In the genomic region with DNA sequence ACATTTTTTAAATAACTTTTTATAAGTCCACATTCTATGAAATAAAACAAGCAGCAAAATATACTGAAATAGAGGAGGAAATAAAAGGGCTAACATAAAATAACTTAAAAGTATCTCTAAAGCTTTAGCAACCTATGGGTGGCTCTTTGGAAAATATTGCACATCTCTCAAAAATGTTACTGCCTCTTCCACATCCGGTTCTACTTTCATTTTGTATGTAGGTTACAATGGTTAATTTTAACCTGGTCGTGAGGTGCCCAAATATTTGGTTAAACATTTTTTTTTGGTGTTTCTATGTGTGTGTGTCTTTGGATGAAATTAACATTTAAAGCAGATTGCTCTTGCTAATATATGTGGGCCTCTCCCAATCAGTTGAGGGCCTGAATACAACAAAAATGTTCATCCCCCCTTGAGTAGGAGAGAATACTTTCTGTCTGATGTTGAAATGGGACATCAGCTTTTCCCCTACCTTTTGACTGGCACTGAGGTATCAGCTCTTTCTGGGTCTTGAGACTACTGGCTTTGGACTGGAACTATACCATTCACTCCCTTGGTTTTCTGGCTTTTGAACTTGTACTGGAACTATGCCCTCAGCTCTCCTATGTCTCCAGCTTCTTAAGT, we compare ENCODE assay signal across 14 cellular contexts.
DNase-seq lines count a peak whose midpoint lies in the region; ATAC-seq, FAIRE-seq and TF ChIP-seq lines count a peak whose summit lies in the region.
"Had no signal": no experiment of that assay in that cellular context is flagged by ENCODE, and none has a peak within 500 bp of the region (broad histone marks: within the 10 kb centered on the region; RNA-seq: fewer than 3 reads in every experiment).

No MANE protein-coding gene starts in this region.

- no peak overlapping the region for H3K4me2 ChIP-seq in H1 (ENCODE audit: insufficient read depth in 1 of 2, low read depth in 2 of 2, low read length in 2 of 2)

- H4K5ac ChIP-seq in H1 (ENCODE audit: insufficient read length, low read depth, low read length) = no peak overlapping the region

- H4K91ac ChIP-seq in H1 (replicated peaks; ENCODE audit: insufficient read length, low read length) = no peak overlapping the region

- H3K36me3 ChIP-seq in H1 (ENCODE audit: control insufficient read depth in 2 of 4, insufficient read depth in 4 of 4, low read length in 3 of 4) = no peaks in the 10 kb centered on the region

- no peak overlapping the region for H2BK20ac ChIP-seq in H1 (ENCODE audit: low read length)

- CTCF ChIA-PET in H1 (lab: Charles Lee; ENCODE audit: partially characterized antibody) = interaction anchor here (0.7 to 1.6 kb wide), 3 partner anchors 17 to 1127 kb away, joined by 3 to 5 read pairs (median 3); no protein-coding TSS in a partner anchor

- H4K20me1 ChIP-seq in H1 (replicated peaks in 1 of 2; ENCODE audit: control insufficient read depth in 1 of 2, insufficient read depth in 2 of 2, low read length in 2 of 2) = no peaks in the 10 kb centered on the region

- H3K23me2 ChIP-seq in H1 (ENCODE audit: low read depth, low read length) = no peaks in the 10 kb centered on the region

- H3K4me3 ChIP-seq in H1 (ENCODE audit: extremely low read depth in 1 of 4, insufficient read depth in 2 of 4, low read depth in 3 of 4, low read length in 4 of 4) (no peak overlapping the region), dorsolateral prefrontal cortex (no peak overlapping the region)

- intact Hi-C loops in dorsolateral prefrontal cortex (cut with DNase I) = no loop called here

- H2AK5ac ChIP-seq in H1 (ENCODE audit: low read depth, low read length) = no peak overlapping the region

- ATAC-seq in GM18907 (IDR thresholded peaks at IDR 0.05; ENCODE audit: unreplicated experiment) = peak; percentile 81
- ATAC-seq in HG02610 (IDR thresholded peaks at IDR 0.05; ENCODE audit: unreplicated experiment) = peak; percentile 72
- ATAC-seq in HG03457 (IDR thresholded peaks at IDR 0.05; ENCODE audit: unreplicated experiment) = peak; percentile 87
- no peak for ATAC-seq in HG02938 (IDR thresholded peaks at IDR 0.05; ENCODE audit: unreplicated experiment)
- ATAC-seq: activated CD8-positive, alpha-beta T cell treated with anti-CD3 and anti-CD28 coated beads for 36 hours had no signal

- H2BK12ac ChIP-seq in H1 (ENCODE audit: low read depth, low read length) = no peak overlapping the region

- no peak for TF ChIP-seq EP300 in H1 (IDR thresholded peaks at IDR 0.05; ENCODE audit: borderline replicate concordance in 1 of 2, low read depth in 2 of 2, low read length in 2 of 2)

- POLR2A ChIA-PET in H1 (lab: Charles Lee; ENCODE audit: partially characterized antibody) = no interaction called here

- H3K4ac ChIP-seq in H1 (replicated peaks; ENCODE audit: insufficient read length, low read depth, low read length) = no peak overlapping the region

- H3K23ac ChIP-seq in H1 (ENCODE audit: insufficient read length) = no peak overlapping the region

- DNase-seq in H1 (ENCODE audit: low read depth in 1 of 2, low spot score in 2 of 2) = no peak
- DNase-seq in dorsolateral prefrontal cortex = no peak
- no peak for DNase-seq in stimulated activated CD4-positive, alpha-beta T cell treated with anti-CD3 and anti-CD28 coated beads, Interleukin-2, amount 100 ng/mL, for 24 hours
- no peak for DNase-seq in HT-29 (ENCODE audit: low spot score)
- DNase-seq: activated CD8-positive, alpha-beta T cell treated with anti-CD3 and anti-CD28 coated beads for 36 hours; activated gamma-delta T cell; CD4-positive, CD25-positive, alpha-beta regulatory T cell; NCI-H2029 treated with DMSO at 0.1 percent for 48 hours; NCI-H748 treated with DMSO at 0.1 percent for 48 hours; SHP77 had no signal

- H3K56ac ChIP-seq in H1 (replicated peaks; ENCODE audit: insufficient read length, low read depth, low read length) = no peak overlapping the region

- no peak overlapping the region for H3K27ac ChIP-seq in H1 (ENCODE audit: low read depth, low read length)
- H3K27ac ChIP-seq in dorsolateral prefrontal cortex = no peak overlapping the region

- no peak for TF ChIP-seq RAD21 in H1 (IDR thresholded peaks at IDR 0.05 in 1 of 2, conservative IDR thresholded peaks at IDR 0.05 in 1 of 2; ENCODE audit: low read depth in 2 of 2, low read length in 2 of 2)

- no peak for TF ChIP-seq POLR2A in H1 (IDR thresholded peaks at IDR 0.05; ENCODE audit: control extremely low read depth in 1 of 2, low read depth in 2 of 2, low read length in 2 of 2)

- 96% methylated on average over 2 of the region's 2 CpGs; no CpG with 5 or more reads in 1 of the 2 experiments for WGBS in H1 (ENCODE audit: extremely low coverage in 1 of 2, insufficient coverage in 1 of 2, insufficient read length in 1 of 2, insufficient replicate concordance in 2 of 2, low coverage in 1 of 2, low lambda C conversion rate in 2 of 2, missing lambda C conversion rate in 1 of 2), 2 experiments

- no peaks in the 10 kb centered on the region for H3K79me1 ChIP-seq in H1 (ENCODE audit: low read depth, low read length)

- H2BK120ac ChIP-seq in H1 (replicated peaks; ENCODE audit: low read depth, low read length) = no peak overlapping the region

- H2AFZ ChIP-seq in H1 (ENCODE audit: low read length) = peak overlapping the region; percentile 90

- H3K79me2 ChIP-seq in H1 (ENCODE audit: control insufficient read depth in 1 of 2, insufficient read depth in 2 of 2, low read length in 2 of 2) = no peaks in the 10 kb centered on the region

- FAIRE-seq in H1 (lab: Jason Lieb, UNC) = no peak

- H3K14ac ChIP-seq in H1 (ENCODE audit: insufficient read length) = no peak overlapping the region

- no peak for TF ChIP-seq CTCF in H1 (IDR thresholded peaks at IDR 0.05; ENCODE audit: control extremely low read depth in 1 of 3, insufficient read depth in 1 of 3, low read depth in 1 of 3, low read length in 3 of 3)
- TF ChIP-seq CTCF in dorsolateral prefrontal cortex (IDR thresholded peaks at IDR 0.05 in 54 of 56, conservative IDR thresholded peaks at IDR 0.05 in 2 of 56; ENCODE audit: low read depth in 1 of 56, partially characterized antibody in 56 of 56) = no peak

- H3K18ac ChIP-seq in H1 (ENCODE audit: extremely low read depth, low read length) = no peak overlapping the region

- no peak overlapping the region for H4K8ac ChIP-seq in H1 (ENCODE audit: extremely low read depth, insufficient read depth, low read length)

- no peaks in the 10 kb centered on the region for H3K4me1 ChIP-seq in H1 (replicated peaks in 1 of 4; ENCODE audit: control insufficient read depth in 3 of 4, insufficient read depth in 4 of 4, low read length in 3 of 4)

- no peak overlapping the region for H2BK5ac ChIP-seq in H1 (ENCODE audit: low read depth, low read length)

- no peak overlapping the region for H2BK15ac ChIP-seq in H1 (ENCODE audit: low read length)

- no peak overlapping the region for H3K9ac ChIP-seq in H1 (replicated peaks in 1 of 4; ENCODE audit: extremely low read depth in 1 of 4, low read depth in 3 of 4, low read length in 3 of 4)

- H3K9me3 ChIP-seq in H1 (ENCODE audit: insufficient read depth in 2 of 2, low read depth in 1 of 2, low read length in 1 of 2) = no peaks in the 10 kb centered on the region

- H3K27me3 ChIP-seq in H1 (replicated peaks in 1 of 4; ENCODE audit: control insufficient read depth in 3 of 4, extremely low read depth in 1 of 4, insufficient read depth in 3 of 4, low read length in 3 of 4) = no peaks in the 10 kb centered on the region
- peaks cover 0 to 4% (median 0%) of the 10 kb centered on the region in 45 donors for H3K27me3 ChIP-seq in dorsolateral prefrontal cortex

TF ChIP-seq in H1, 55 proteins besides CTCF, POLR2A, EP300 and RAD21 (continues in another document):
- TF ChIP-seq BCL11A (IDR thresholded peaks at IDR 0.05; ENCODE audit: low read depth in 2 of 2, low read length in 2 of 2) = no peak
- TF ChIP-seq POU5F1 (IDR thresholded peaks at IDR 0.05; ENCODE audit: low read depth, low read length) = no peak
- TF ChIP-seq TEAD4 (IDR thresholded peaks at IDR 0.05; ENCODE audit: low read depth, low read length) = no peak
- no peak for TF ChIP-seq PHF8 (conservative IDR thresholded peaks at IDR 0.05; ENCODE audit: low read depth, low read length)
- TF ChIP-seq SIRT6 (IDR thresholded peaks at IDR 0.05; ENCODE audit: low read length) = no peak
- TF ChIP-seq BACH1 (IDR thresholded peaks at IDR 0.05; ENCODE audit: low read length) = no peak
- no peak for TF ChIP-seq YY1 (IDR thresholded peaks at IDR 0.05; ENCODE audit: low read depth, low read length)
- no peak for TF ChIP-seq HDAC6 (IDR thresholded peaks at IDR 0.05; ENCODE audit: low read depth, low read length)
- no peak for TF ChIP-seq SIX5 (IDR thresholded peaks at IDR 0.05; ENCODE audit: low read depth, low read length)
